35 cellular contexts compared by ENCODE assay signal in genomic region chr13:107480130-107480529, GRCh38.
"Had no signal": no experiment of that assay in that cellular context is flagged by ENCODE, and none has a peak within 500 bp of the region (broad histone marks: within the 10 kb centered on the region; RNA-seq: fewer than 3 reads in every experiment).

No MANE protein-coding gene starts in this region.

- H3K4me1 Mint-ChIP-seq: activated CD4-positive, alpha-beta T cell treated with anti-CD3 and anti-CD28 coated beads, Interleukin-2, amount 10 ng/mL, durations not matched to agents 24 days and 14 days; activated naive CD4-positive, alpha-beta T cell treated with anti-CD3 and anti-CD28 coated beads, Interleukin-2, amount 50 U/mL, for 24 hours; activated naive CD8-positive, alpha-beta T cell treated with anti-CD3 and anti-CD28 coated beads, Interleukin-2, amount 50 U/mL, for 24 hours; activated T-helper 17 cell treated with anti-CD3 and anti-CD28 coated beads, Interleukin-2, amount 50 U/mL, for 72 hours; natural killer cell; stimulated activated effector memory CD8-positive, alpha-beta T cell treated with anti-CD3 and anti-CD28 coated beads, Interleukin-12 subunit alpha, Interleukin-12 subunit beta, amount 100 ng/mL, for 72 hours had no signal

- H3K27me3 Mint-ChIP-seq: activated CD4-positive, alpha-beta memory T cell treated with anti-CD3 and anti-CD28 coated beads for 36 hours; activated CD4-positive, alpha-beta T cell treated with anti-CD3 and anti-CD28 coated beads, Interleukin-2, amount 10 ng/mL, durations not matched to agents 24 days and 14 days; activated naive CD4-positive, alpha-beta T cell treated with anti-CD3 and anti-CD28 coated beads, Interleukin-2, amount 50 U/mL, for 24 hours; activated naive CD8-positive, alpha-beta T cell treated with anti-CD3 and anti-CD28 coated beads, Interleukin-2, amount 50 U/mL, for 24 hours; activated T-cell treated with anti-CD3 and anti-CD28 coated beads, Interleukin-2, amount 50 U/mL, for 24 hours; activated T-helper 17 cell treated with anti-CD3 and anti-CD28 coated beads, Interleukin-2, amount 50 U/mL, for 72 hours; stimulated activated naive CD8-positive, alpha-beta T cell treated with anti-CD3 and anti-CD28 coated beads, Interleukin-15, Interleukin-2, amounts not matched to agents 100 ng/mL and 50 ng/mL, for 24 hours had no signal

- ATAC-seq: activated CD4-positive, CD25-positive, alpha-beta regulatory T cell treated with anti-CD3 and anti-CD28 coated beads, Interleukin-2, amount 50 U/mL, for 24 hours; activated naive CD8-positive, alpha-beta T cell treated with anti-CD3 and anti-CD28 coated beads, Interleukin-2, amount 50 U/mL, for 24 hours; activated T-helper 17 cell treated with anti-CD3 and anti-CD28 coated beads, Interleukin-2, amount 50 U/mL, for 72 hours; gastroesophageal sphincter; left lung; lower lobe of right lung; natural killer cell; sciatic nerve; stimulated activated effector memory CD8-positive, alpha-beta T cell treated with anti-CD3 and anti-CD28 coated beads, Interleukin-12 subunit alpha, Interleukin-12 subunit beta, amount 100 ng/mL, for 72 hours had no signal

- H3K36me3 Mint-ChIP-seq: activated CD4-positive, alpha-beta memory T cell treated with anti-CD3 and anti-CD28 coated beads for 36 hours; activated naive CD4-positive, alpha-beta T cell treated with anti-CD3 and anti-CD28 coated beads, Interleukin-2, amount 50 U/mL, for 24 hours; natural killer cell; stimulated activated effector memory CD8-positive, alpha-beta T cell treated with anti-CD3 and anti-CD28 coated beads, Interleukin-12 subunit alpha, Interleukin-12 subunit beta, amount 100 ng/mL, for 72 hours had no signal

- H3K27ac Mint-ChIP-seq: activated CD4-positive, alpha-beta memory T cell treated with anti-CD3 and anti-CD28 coated beads for 36 hours; activated CD4-positive, alpha-beta T cell treated with anti-CD3 and anti-CD28 coated beads, Interleukin-2, amount 10 ng/mL, durations not matched to agents 24 days and 14 days; activated naive CD4-positive, alpha-beta T cell treated with anti-CD3 and anti-CD28 coated beads, Interleukin-2, amount 50 U/mL, for 24 hours; activated naive CD8-positive, alpha-beta T cell treated with anti-CD3 and anti-CD28 coated beads, Interleukin-2, amount 50 U/mL, for 24 hours; activated T-cell treated with anti-CD3 and anti-CD28 coated beads, Interleukin-2, amount 50 U/mL, for 24 hours; activated T-helper 17 cell treated with anti-CD3 and anti-CD28 coated beads, Interleukin-2, amount 50 U/mL, for 72 hours; natural killer cell; progenitor cell of endocrine pancreas; stimulated activated effector memory CD8-positive, alpha-beta T cell treated with anti-CD3 and anti-CD28 coated beads, Interleukin-12 subunit alpha, Interleukin-12 subunit beta, amount 100 ng/mL, for 72 hours; stimulated activated naive CD8-positive, alpha-beta T cell treated with anti-CD3 and anti-CD28 coated beads, Interleukin-15, Interleukin-2, amounts not matched to agents 100 ng/mL and 50 ng/mL, for 24 hours; T-helper 1 cell treated with Interleukin-12 subunit alpha and Interleukin-12 subunit beta and Interleukin-4 antibody, amounts not matched to agents 30 μg/mL and 1 μg/mL, for 36 hours had no signal

- H3K4me3 ChIP-seq: colonic mucosa, gastroesophageal sphincter, left lung, lower lobe of right lung, skin epidermis, thoracic aorta, uterus had no signal

- FAIRE-seq: endometrium, kidney, TTC549 had no signal

- H3K4me3 Mint-ChIP-seq: activated CD4-positive, alpha-beta memory T cell treated with anti-CD3 and anti-CD28 coated beads for 36 hours; activated CD4-positive, alpha-beta T cell treated with anti-CD3 and anti-CD28 coated beads, Interleukin-2, amount 10 ng/mL, durations not matched to agents 24 days and 14 days; activated naive CD4-positive, alpha-beta T cell treated with anti-CD3 and anti-CD28 coated beads, Interleukin-2, amount 50 U/mL, for 24 hours; activated naive CD8-positive, alpha-beta T cell treated with anti-CD3 and anti-CD28 coated beads, Interleukin-2, amount 50 U/mL, for 24 hours; activated T-cell treated with anti-CD3 and anti-CD28 coated beads, Interleukin-2, amount 50 U/mL, for 24 hours; activated T-helper 17 cell treated with anti-CD3 and anti-CD28 coated beads, Interleukin-2, amount 50 U/mL, for 72 hours; natural killer cell; stimulated activated effector memory CD8-positive, alpha-beta T cell treated with anti-CD3 and anti-CD28 coated beads, Interleukin-12 subunit alpha, Interleukin-12 subunit beta, amount 100 ng/mL, for 72 hours; stimulated activated naive CD8-positive, alpha-beta T cell treated with anti-CD3 and anti-CD28 coated beads, Interleukin-15, Interleukin-2, amounts not matched to agents 100 ng/mL and 50 ng/mL, for 24 hours; T-helper 1 cell treated with Interleukin-12 subunit alpha and Interleukin-12 subunit beta and Interleukin-4 antibody, amounts not matched to agents 30 μg/mL and 1 μg/mL, for 36 hours had no signal

- DNase-seq: activated CD4-positive, alpha-beta memory T cell treated with anti-CD3 and anti-CD28 coated beads for 36 hours; activated CD4-positive, alpha-beta T cell treated with anti-CD3 and anti-CD28 coated beads, Interleukin-2, amount 10 ng/mL, durations not matched to agents 24 days and 14 days; activated CD8-positive, alpha-beta memory T cell treated with anti-CD3 and anti-CD28 coated beads, Interleukin-2, amount 50 U/mL, for 48 hours; activated naive CD8-positive, alpha-beta T cell treated with anti-CD3 and anti-CD28 coated beads, Interleukin-2, amount 50 U/mL, for 24 hours; activated T-cell treated with anti-CD3 and anti-CD28 coated beads, Interleukin-2, amount 50 U/mL, for 24 hours; cerebellar nuclear complex; colonic mucosa; effector CD8-positive, alpha-beta T cell; erythroblast; head of caudate nucleus; hippocampal formation; kidney; left lung; lower lobe of right lung; mesenchymal stem cell; natural killer cell; retina; stimulated activated CD4-positive, alpha-beta T cell treated with anti-CD3 and anti-CD28 coated beads, Interleukin-4, amount 100 ng/mL, for 24 hours; T-helper 9 cell; trophoblast cell; uterus; WERI-Rb-1 had no signal

- H3K9me3 Mint-ChIP-seq: activated naive CD4-positive, alpha-beta T cell treated with anti-CD3 and anti-CD28 coated beads, Interleukin-2, amount 50 U/mL, for 24 hours; activated T-cell treated with anti-CD3 and anti-CD28 coated beads, Interleukin-2, amount 50 U/mL, for 24 hours; activated T-helper 17 cell treated with anti-CD3 and anti-CD28 coated beads, Interleukin-2, amount 50 U/mL, for 72 hours; stimulated activated naive CD8-positive, alpha-beta T cell treated with anti-CD3 and anti-CD28 coated beads, Interleukin-15, Interleukin-2, amounts not matched to agents 100 ng/mL and 50 ng/mL, for 24 hours; T-helper 1 cell treated with Interleukin-12 subunit alpha and Interleukin-12 subunit beta and Interleukin-4 antibody, amounts not matched to agents 30 μg/mL and 1 μg/mL, for 36 hours had no signal
